19 cellular contexts compared by ENCODE assay signal in the genomic region with DNA sequence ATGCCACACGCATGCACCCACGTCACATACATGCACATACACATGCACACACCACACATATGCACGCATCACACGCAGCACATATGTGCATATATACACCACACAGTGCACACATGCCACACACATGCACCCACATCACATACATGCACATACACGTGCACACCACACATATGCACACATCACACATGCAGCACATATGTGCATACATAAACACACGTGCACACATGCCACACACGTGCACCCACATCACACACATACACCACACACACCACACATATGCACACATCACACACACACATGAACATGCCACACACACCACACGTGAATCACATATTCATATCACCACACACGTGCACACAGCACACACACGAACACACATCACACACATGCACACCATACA.
"Had no signal": no experiment of that assay in that cellular context is flagged by ENCODE, and none has a peak within 500 bp of the region (broad histone marks: within the 10 kb centered on the region; RNA-seq: fewer than 3 reads in every experiment).

No MANE protein-coding gene starts in this region.

- DNase-seq: colonic mucosa; dermis blood vessel endothelial cell; erythroblast; foreskin keratinocyte; left cardiac atrium; left ventricle myocardium inferior; mesendoderm; naive B cell; retina; stimulated activated CD4-positive, alpha-beta T cell treated with anti-CD3 and anti-CD28 coated beads, Interleukin-15, amount 100 ng/mL, for 24 hours; stimulated activated CD4-positive, alpha-beta T cell treated with anti-CD3 and anti-CD28 coated beads, Interleukin-1b, Interleukin-23, amount 100 ng/mL, for 48 hours; stimulated activated CD4-positive, alpha-beta T cell treated with anti-CD3 and anti-CD28 coated beads, Interleukin-4, amount 100 ng/mL, for 24 hours had no signal

- H3K4me1 ChIP-seq: colonic mucosa, foreskin keratinocyte, left ventricle myocardium inferior, psoas muscle, spleen, tibial nerve had no signal

- H3K36me3 ChIP-seq: colonic mucosa, left ventricle myocardium inferior, spleen, tibial nerve had no signal

- ATAC-seq: foreskin keratinocyte; left cardiac atrium; psoas muscle; sciatic nerve; stimulated activated memory B cell treated with anti-CD40 and anti-IgM and Interleukin-4, amounts not matched to agents 10 μg/mL and 1 μg/mL and 100 μg/mL, for 72 hours had no signal

- H3K27me3 ChIP-seq: colonic mucosa, foreskin keratinocyte, tibial nerve had no signal

- H3K9me3 ChIP-seq: colonic mucosa, left ventricle myocardium inferior, psoas muscle had no signal

- FAIRE-seq: endothelial cell of umbilical vein, kidney had no signal

- H3K4me3 ChIP-seq: colonic mucosa, left ventricle myocardium inferior, psoas muscle, spleen, tibial nerve had no signal

- H3K27ac ChIP-seq: colonic mucosa, foreskin keratinocyte, left ventricle myocardium inferior, psoas muscle, spleen, tibial nerve had no signal
